In the genomic region with DNA sequence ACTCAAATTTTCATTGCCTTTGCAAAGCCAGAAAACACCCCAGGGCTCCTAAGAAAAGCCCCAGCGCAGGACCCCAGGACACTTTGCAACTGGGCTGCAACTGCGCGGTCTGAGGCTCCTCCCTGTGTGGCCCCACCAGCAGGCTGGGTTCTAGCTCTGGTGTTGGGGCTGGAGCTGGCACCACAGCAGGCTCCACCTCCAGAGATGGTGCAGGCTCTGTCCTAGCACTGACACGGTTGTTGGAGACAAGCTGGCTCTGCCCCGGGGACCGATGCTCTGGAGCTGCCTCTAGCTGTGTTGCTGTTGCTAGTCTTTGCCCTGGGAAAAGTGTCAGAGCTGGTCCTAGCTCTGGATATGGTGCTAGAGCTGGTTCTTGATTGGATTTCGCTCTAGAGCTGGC, we compare ENCODE assay signal across 2 cellular contexts.
TF ChIP-seq lines count a peak whose summit lies in the region.

No MANE protein-coding gene starts in this region.

TF ChIP-seq in IMR-90, 13 proteins besides CTCF, POLR2A, EP300 and RAD21:
- TF ChIP-seq FOS (IDR thresholded peaks at IDR 0.05; ENCODE audit: low read depth, low read length) (no peak), RFX5 (IDR thresholded peaks at IDR 0.05; ENCODE audit: low read depth, low read length) (no peak), CEBPB (IDR thresholded peaks at IDR 0.05; ENCODE audit: low read depth, low read length) (no peak), MXI1 (IDR thresholded peaks at IDR 0.05; ENCODE audit: borderline replicate concordance, low read depth, low read length) (no peak), MAZ (IDR thresholded peaks at IDR 0.05; ENCODE audit: borderline replicate concordance, low read depth, low read length) (no peak), MAFK (IDR thresholded peaks at IDR 0.05; ENCODE audit: low read depth, low read length) (no peak), BHLHE40 (IDR thresholded peaks at IDR 0.05; ENCODE audit: low read depth, low read length) (no peak), CHD1 (IDR thresholded peaks at IDR 0.05; ENCODE audit: low read depth, low read length) (no peak), RCOR1 (IDR thresholded peaks at IDR 0.05; ENCODE audit: insufficient replicate concordance, low read length) (no peak), SMC3 (IDR thresholded peaks at IDR 0.05; ENCODE audit: low read depth, low read length) (no peak), NFE2L2 (IDR thresholded peaks at IDR 0.05; ENCODE audit: low read depth, low read length) (no peak)
- TF ChIP-seq, protein P1, sequence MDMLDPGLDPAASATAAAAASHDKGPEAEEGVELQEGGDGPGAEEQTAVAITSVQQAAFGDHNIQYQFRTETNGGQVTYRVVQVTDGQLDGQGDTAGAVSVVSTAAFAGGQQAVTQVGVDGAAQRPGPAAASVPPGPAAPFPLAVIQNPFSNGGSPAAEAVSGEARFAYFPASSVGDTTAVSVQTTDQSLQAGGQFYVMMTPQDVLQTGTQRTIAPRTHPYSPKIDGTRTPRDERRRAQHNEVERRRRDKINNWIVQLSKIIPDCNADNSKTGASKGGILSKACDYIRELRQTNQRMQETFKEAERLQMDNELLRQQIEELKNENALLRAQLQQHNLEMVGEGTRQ (IDR thresholded peaks at IDR 0.05; ENCODE audit: low read depth, low read length), result no peak
- TF ChIP-seq, protein P2, sequence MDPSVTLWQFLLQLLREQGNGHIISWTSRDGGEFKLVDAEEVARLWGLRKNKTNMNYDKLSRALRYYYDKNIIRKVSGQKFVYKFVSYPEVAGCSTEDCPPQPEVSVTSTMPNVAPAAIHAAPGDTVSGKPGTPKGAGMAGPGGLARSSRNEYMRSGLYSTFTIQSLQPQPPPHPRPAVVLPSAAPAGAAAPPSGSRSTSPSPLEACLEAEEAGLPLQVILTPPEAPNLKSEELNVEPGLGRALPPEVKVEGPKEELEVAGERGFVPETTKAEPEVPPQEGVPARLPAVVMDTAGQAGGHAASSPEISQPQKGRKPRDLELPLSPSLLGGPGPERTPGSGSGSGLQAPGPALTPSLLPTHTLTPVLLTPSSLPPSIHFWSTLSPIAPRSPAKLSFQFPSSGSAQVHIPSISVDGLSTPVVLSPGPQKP (IDR thresholded peaks at IDR 0.05; ENCODE audit: borderline replicate concordance, low read depth, low read length), result no peak

TF ChIP-seq in GM12878, 131 proteins besides CTCF, POLR2A, EP300 and RAD21:
- TF ChIP-seq BRCA1 (IDR thresholded peaks at IDR 0.05; ENCODE audit: low read depth, low read length) (no peak), SIN3A (IDR thresholded peaks at IDR 0.05; ENCODE audit: low read depth, low read length) (no peak), ZZZ3 (IDR thresholded peaks at IDR 0.05; ENCODE audit: control insufficient read depth, insufficient read length, low read depth) (no peak), SRF (IDR thresholded peaks at IDR 0.05; ENCODE audit: low read depth in 2 of 2, low read length in 2 of 2) (no peak), HDAC2 (IDR thresholded peaks at IDR 0.05) (no peak), IRF4 (IDR thresholded peaks at IDR 0.05; ENCODE audit: low read depth, low read length) (no peak)
- TF ChIP-seq, protein P3, sequence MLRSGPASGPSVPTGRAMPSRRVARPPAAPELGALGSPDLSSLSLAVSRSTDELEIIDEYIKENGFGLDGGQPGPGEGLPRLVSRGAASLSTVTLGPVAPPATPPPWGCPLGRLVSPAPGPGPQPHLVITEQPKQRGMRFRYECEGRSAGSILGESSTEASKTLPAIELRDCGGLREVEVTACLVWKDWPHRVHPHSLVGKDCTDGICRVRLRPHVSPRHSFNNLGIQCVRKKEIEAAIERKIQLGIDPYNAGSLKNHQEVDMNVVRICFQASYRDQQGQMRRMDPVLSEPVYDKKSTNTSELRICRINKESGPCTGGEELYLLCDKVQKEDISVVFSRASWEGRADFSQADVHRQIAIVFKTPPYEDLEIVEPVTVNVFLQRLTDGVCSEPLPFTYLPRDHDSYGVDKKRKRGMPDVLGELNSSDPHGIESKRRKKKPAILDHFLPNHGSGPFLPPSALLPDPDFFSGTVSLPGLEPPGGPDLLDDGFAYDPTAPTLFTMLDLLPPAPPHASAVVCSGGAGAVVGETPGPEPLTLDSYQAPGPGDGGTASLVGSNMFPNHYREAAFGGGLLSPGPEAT (IDR thresholded peaks at IDR 0.05; ENCODE audit: low read depth), result no peak
- TF ChIP-seq, protein P4, sequence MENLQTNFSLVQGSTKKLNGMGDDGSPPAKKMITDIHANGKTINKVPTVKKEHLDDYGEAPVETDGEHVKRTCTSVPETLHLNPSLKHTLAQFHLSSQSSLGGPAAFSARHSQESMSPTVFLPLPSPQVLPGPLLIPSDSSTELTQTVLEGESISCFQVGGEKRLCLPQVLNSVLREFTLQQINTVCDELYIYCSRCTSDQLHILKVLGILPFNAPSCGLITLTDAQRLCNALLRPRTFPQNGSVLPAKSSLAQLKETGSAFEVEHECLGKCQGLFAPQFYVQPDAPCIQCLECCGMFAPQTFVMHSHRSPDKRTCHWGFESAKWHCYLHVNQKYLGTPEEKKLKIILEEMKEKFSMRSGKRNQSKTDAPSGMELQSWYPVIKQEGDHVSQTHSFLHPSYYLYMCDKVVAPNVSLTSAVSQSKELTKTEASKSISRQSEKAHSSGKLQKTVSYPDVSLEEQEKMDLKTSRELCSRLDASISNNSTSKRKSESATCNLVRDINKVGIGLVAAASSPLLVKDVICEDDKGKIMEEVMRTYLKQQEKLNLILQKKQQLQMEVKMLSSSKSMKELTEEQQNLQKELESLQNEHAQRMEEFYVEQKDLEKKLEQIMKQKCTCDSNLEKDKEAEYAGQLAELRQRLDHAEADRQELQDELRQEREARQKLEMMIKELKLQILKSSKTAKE (IDR thresholded peaks at IDR 0.05; ENCODE audit: low read depth, poor library complexity, severe bottlenecking), result no peak
